1 cellular context compared by ENCODE assay signal in the genomic region with DNA sequence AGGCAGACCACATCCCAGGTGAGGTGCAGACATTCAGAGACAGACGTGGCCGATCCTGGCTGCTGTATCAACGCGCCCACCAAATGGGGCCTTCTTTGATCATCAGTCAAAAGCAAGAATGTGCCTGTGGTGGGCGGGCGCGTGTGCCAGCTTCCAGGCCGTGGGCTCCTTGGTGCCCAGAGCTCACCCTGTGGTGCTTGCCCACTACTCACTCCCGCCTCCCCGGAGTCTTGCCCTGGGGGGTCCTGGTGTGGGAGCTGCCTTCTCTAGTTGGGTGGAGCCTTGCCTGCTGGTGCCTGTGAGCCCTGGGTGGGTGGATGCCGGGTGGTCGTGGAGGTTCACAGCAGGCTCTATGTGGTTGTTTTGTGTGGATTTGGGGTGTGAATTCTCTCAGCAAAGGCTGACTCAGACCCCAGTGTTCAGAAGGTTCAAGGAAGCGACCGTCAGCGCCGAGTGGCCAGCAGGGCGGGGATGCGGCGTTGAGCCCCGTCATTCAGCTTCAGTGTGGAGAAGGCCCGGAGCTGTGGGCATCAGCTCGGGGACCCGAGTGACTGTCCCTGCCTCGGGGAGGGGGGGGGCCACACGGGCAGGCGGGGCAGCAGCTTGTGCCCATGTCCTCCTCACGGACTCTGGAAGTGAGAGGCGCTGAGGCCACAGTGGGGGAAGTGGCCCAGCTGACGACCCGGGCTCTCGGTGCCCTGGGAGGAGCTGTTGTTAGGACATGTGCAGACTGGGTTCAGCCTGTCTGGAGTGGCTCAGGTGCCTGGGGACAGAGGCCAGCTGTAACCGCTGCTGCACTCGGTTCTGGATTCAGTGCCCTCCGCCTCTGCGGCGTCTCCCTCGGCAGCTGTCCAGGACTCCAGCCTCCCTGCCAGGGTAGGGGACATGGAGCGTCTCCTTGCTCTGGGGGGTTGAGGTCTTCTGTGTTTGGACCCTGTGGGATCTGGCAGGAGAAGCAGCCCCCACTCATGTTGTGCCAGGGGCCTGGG.
A peak's percentile ranks its signal among the peaks of the same experiment; 100 is the strongest.
TF ChIP-seq lines count a peak whose summit lies in the region.

No MANE protein-coding gene starts in this region.

TF ChIP-seq in HEK293, 187 proteins besides CTCF, POLR2A, EP300 and RAD21 (continued from another document):
- TF ChIP-seq, protein P1, sequence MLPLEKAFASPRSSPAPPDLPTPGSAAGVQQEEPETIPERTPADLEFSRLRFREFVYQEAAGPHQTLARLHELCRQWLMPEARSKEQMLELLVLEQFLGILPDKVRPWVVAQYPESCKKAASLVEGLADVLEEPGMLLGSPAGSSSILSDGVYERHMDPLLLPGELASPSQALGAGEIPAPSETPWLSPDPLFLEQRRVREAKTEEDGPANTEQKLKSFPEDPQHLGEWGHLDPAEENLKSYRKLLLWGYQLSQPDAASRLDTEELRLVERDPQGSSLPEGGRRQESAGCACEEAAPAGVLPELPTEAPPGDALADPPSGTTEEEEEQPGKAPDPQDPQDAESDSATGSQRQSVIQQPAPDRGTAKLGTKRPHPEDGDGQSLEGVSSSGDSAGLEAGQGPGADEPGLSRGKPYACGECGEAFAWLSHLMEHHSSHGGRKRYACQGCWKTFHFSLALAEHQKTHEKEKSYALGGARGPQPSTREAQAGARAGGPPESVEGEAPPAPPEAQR (tag by site-specific recombination; IDR thresholded peaks at IDR 0.05), result no peak
- TF ChIP-seq, protein P2, sequence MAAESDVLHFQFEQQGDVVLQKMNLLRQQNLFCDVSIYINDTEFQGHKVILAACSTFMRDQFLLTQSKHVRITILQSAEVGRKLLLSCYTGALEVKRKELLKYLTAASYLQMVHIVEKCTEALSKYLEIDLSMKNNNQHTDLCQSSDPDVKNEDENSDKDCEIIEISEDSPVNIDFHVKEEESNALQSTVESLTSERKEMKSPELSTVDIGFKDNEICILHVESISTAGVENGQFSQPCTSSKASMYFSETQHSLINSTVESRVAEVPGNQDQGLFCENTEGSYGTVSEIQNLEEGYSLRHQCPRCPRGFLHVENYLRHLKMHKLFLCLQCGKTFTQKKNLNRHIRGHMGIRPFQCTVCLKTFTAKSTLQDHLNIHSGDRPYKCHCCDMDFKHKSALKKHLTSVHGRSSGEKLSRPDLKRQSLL (tag by site-specific recombination; IDR thresholded peaks at IDR 0.05), result no peak
- TF ChIP-seq GLIS1 (tag by site-specific recombination; IDR thresholded peaks at IDR 0.05) (peak; percentile 66; the same call in 1 of the 2 replicates), OVOL3 (tag by site-specific recombination; IDR thresholded peaks at IDR 0.05) (no peak), ZFP69B (tag by site-specific recombination; IDR thresholded peaks at IDR 0.05) (no peak), ZBTB8A (tag by site-specific recombination; IDR thresholded peaks at IDR 0.05) (0 out of 2 replicates have a peak, but pooled peaks have one; percentile 15), YY2 (tag by site-specific recombination; IDR thresholded peaks at IDR 0.05) (no peak), EGR2 (tag by site-specific recombination; IDR thresholded peaks at IDR 0.05; ENCODE audit: low read depth) (peak; percentile 59; the same call in 1 of the 2 replicates), ZNF132 (tag by site-specific recombination; IDR thresholded peaks at IDR 0.05; ENCODE audit: borderline replicate concordance) (no peak), ZNF335 (tag by site-specific recombination; conservative IDR thresholded peaks at IDR 0.05) (no peak), ZFHX2 (tag by site-specific recombination; conservative IDR thresholded peaks at IDR 0.05) (peak; percentile 64), ZIC2 (tag by site-specific recombination; IDR thresholded peaks at IDR 0.05) (0 out of 2 replicates have a peak, but pooled peaks have one; percentile 32), KLF1 (tag by site-specific recombination; IDR thresholded peaks at IDR 0.05) (peak; percentile 30; the same call in 1 of the 2 replicates), ZNF600 (tag by site-specific recombination; IDR thresholded peaks at IDR 0.05) (peak; percentile 58), ZNF404 (tag by site-specific recombination; IDR thresholded peaks at IDR 0.05) (no peak)
- TF ChIP-seq, protein P3, sequence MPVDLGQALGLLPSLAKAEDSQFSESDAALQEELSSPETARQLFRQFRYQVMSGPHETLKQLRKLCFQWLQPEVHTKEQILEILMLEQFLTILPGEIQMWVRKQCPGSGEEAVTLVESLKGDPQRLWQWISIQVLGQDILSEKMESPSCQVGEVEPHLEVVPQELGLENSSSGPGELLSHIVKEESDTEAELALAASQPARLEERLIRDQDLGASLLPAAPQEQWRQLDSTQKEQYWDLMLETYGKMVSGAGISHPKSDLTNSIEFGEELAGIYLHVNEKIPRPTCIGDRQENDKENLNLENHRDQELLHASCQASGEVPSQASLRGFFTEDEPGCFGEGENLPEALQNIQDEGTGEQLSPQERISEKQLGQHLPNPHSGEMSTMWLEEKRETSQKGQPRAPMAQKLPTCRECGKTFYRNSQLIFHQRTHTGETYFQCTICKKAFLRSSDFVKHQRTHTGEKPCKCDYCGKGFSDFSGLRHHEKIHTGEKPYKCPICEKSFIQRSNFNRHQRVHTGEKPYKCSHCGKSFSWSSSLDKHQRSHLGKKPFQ (tag by site-specific recombination; IDR thresholded peaks at IDR 0.05), result no peak
- TF ChIP-seq, protein P4, sequence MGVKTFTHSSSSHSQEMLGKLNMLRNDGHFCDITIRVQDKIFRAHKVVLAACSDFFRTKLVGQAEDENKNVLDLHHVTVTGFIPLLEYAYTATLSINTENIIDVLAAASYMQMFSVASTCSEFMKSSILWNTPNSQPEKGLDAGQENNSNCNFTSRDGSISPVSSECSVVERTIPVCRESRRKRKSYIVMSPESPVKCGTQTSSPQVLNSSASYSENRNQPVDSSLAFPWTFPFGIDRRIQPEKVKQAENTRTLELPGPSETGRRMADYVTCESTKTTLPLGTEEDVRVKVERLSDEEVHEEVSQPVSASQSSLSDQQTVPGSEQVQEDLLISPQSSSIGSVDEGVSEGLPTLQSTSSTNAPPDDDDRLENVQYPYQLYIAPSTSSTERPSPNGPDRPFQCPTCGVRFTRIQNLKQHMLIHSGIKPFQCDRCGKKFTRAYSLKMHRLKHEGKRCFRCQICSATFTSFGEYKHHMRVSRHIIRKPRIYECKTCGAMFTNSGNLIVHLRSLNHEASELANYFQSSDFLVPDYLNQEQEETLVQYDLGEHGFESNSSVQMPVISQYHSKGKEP (tag by site-specific recombination; IDR thresholded peaks at IDR 0.05), result no peak
- TF ChIP-seq, protein P5, sequence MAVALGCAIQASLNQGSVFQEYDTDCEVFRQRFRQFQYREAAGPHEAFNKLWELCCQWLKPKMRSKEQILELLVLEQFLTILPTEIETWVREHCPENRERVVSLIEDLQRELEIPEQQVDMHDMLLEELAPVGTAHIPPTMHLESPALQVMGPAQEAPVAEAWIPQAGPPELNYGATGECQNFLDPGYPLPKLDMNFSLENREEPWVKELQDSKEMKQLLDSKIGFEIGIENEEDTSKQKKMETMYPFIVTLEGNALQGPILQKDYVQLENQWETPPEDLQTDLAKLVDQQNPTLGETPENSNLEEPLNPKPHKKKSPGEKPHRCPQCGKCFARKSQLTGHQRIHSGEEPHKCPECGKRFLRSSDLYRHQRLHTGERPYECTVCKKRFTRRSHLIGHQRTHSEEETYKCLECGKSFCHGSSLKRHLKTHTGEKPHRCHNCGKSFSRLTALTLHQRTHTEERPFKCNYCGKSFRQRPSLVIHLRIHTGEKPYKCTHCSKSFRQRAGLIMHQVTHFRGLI (tag by site-specific recombination; IDR thresholded peaks at IDR 0.05), result no peak
